ENCODE assay signal across 8 cellular contexts in genomic region chr11:121291896-121292502, GRCh38. TPM values are rescaled to one million over a fixed set of nuclear protein-coding genes. Genes with fewer than 3 reads are reported as not detected.
A peak's percentile ranks its signal among the peaks of the same experiment; 100 is the strongest.
DNase-seq lines count a peak whose midpoint lies in the region; ATAC-seq and TF ChIP-seq lines count a peak whose summit lies in the region.

No MANE protein-coding gene starts in this region.

- no peak for TF ChIP-seq CTCF in CD8-positive, alpha-beta T cell (IDR thresholded peaks at IDR 0.05)
- no peak for TF ChIP-seq CTCF in Peyer's patch (IDR thresholded peaks at IDR 0.05)

- H3K9me3 ChIP-seq in CD8-positive, alpha-beta T cell (ENCODE audit: low read length): no peaks in the 10 kb centered on the region
- no peaks in the 10 kb centered on the region for H3K9me3 ChIP-seq in Peyer's patch
- H3K9me3 ChIP-seq in endocrine pancreas (ENCODE audit: control insufficient read depth, low read length): no peaks in the 10 kb centered on the region
- H3K9me3 ChIP-seq in mucosa of stomach (ENCODE audit: control insufficient read depth, low read length): no peaks in the 10 kb centered on the region

- peak overlapping the region; percentile 77 for H3K4me3 ChIP-seq in CD8-positive, alpha-beta T cell (ENCODE audit: low read depth, low read length)
- H3K4me3 ChIP-seq in Peyer's patch (peak overlapping the region; percentile 68 to 86 (median 76)), endocrine pancreas (ENCODE audit: control insufficient read depth, insufficient read depth, low read length) (peak overlapping the region; percentile 91), mucosa of stomach (ENCODE audit: low read length) (peak overlapping the region; percentile 65)

- no peaks in the 10 kb centered on the region for H3K27me3 Mint-ChIP-seq in CD8-positive, alpha-beta T cell (ENCODE audit: low read depth)

- no peak for TF ChIP-seq POLR2A in Peyer's patch (IDR thresholded peaks at IDR 0.05)

- H3K27ac ChIP-seq in CD8-positive, alpha-beta T cell (ENCODE audit: low read depth, low read length): peak overlapping the region; percentile 97
- peak overlapping the region; percentile 87 to 91 (median 90) for H3K27ac ChIP-seq in Peyer's patch

- peaks cover 25% of the 10 kb centered on the region for H3K36me3 Mint-ChIP-seq in CD8-positive, alpha-beta T cell

- peak overlapping the region; percentile 99 for H3K27ac Mint-ChIP-seq in CD8-positive, alpha-beta T cell

- POLR2A ChIA-PET in CD8-positive, alpha-beta T cell (lab: Charles Lee): interaction anchor here (0.5 to 1.9 kb wide), 17 partner anchors 11 to 1770 kb away, joined by 3 to 15 read pairs (median 3); partner anchors contain the start of gene HSPA8

- H3K4me3 Mint-ChIP-seq in CD8-positive, alpha-beta T cell: peak overlapping the region; percentile 97

- H3K9me3 Mint-ChIP-seq in CD8-positive, alpha-beta T cell: peaks cover 3% of the 10 kb centered on the region

- H3K4me1 Mint-ChIP-seq in CD8-positive, alpha-beta T cell (ENCODE audit: low read depth): peaks cover 52% of the 10 kb centered on the region

- H3K36me3 ChIP-seq in CD8-positive, alpha-beta T cell (ENCODE audit: insufficient read depth, low read length): no peaks in the 10 kb centered on the region
- no peaks in the 10 kb centered on the region for H3K36me3 ChIP-seq in Peyer's patch
- H3K36me3 ChIP-seq in endocrine pancreas (ENCODE audit: control insufficient read depth, insufficient read depth, low read length): no peaks in the 10 kb centered on the region
- no peaks in the 10 kb centered on the region for H3K36me3 ChIP-seq in mucosa of stomach (ENCODE audit: control insufficient read depth, insufficient read depth, low read length)

- intact Hi-C loops in CD8-positive, alpha-beta T cell (cut with DNase I, micrococcal nuclease): loop anchor here (1.0 to 10.0 kb wide), 7 partner anchors 43 to 1773 kb away; partner anchors contain the start of genes HSPA8 (in 2 of the 2), SORL1 (in 1 of the 2) and SORL1-AS1 (in 1 of the 2)

- H3K4me1 ChIP-seq in CD8-positive, alpha-beta T cell (ENCODE audit: insufficient read depth, low read length): peaks cover 14% of the 10 kb centered on the region
- H3K4me1 ChIP-seq in Peyer's patch (peaks cover 0 to 11% (median 0%) of the 10 kb centered on the region in 4 donors), endocrine pancreas (ENCODE audit: control insufficient read depth, insufficient read depth, low read length) (peaks cover 14% of the 10 kb centered on the region), mucosa of stomach (ENCODE audit: control insufficient read depth, insufficient read depth, low read length) (peaks cover 5% of the 10 kb centered on the region)

- CTCF ChIA-PET in CD8-positive, alpha-beta T cell (lab: Charles Lee): interaction anchor here (1.1 to 1.7 kb wide), 3 partner anchors 41 to 300 kb away, joined by 4 read pairs; partner anchors contain the start of genes SORL1 and SORL1-AS1

- no peak for DNase-seq in CD8-positive, alpha-beta T cell
- no peak for DNase-seq in Peyer's patch
- DNase-seq in effector CD4-positive, alpha-beta T cell: no peak
- no peak for DNase-seq in stimulated activated CD4-positive, alpha-beta T cell treated with anti-CD3 and anti-CD28 coated beads, Interleukin-1b, Interleukin-23, amount 100 ng/mL, for 48 hours

- ATAC-seq in CD8-positive, alpha-beta T cell: peak; percentile 72
- ATAC-seq in GM19395 (IDR thresholded peaks at IDR 0.05; ENCODE audit: unreplicated experiment) (peak; percentile 43), HG03432 (IDR thresholded peaks at IDR 0.05; ENCODE audit: unreplicated experiment) (peak; percentile 28)

- H3K9ac ChIP-seq in endocrine pancreas (ENCODE audit: control insufficient read depth, insufficient read depth, low read length): peak overlapping the region; percentile 65
- H3K9ac ChIP-seq in mucosa of stomach (ENCODE audit: low read length): peak overlapping the region; percentile 87

- H3K27me3 ChIP-seq in CD8-positive, alpha-beta T cell (ENCODE audit: insufficient read depth, low read length): no peaks in the 10 kb centered on the region
- H3K27me3 ChIP-seq in Peyer's patch (no peaks in the 10 kb centered on the region), endocrine pancreas (ENCODE audit: control insufficient read depth, insufficient read depth, low read length) (no peaks in the 10 kb centered on the region), mucosa of stomach (ENCODE audit: control insufficient read depth, insufficient read depth, low read length) (no peaks in the 10 kb centered on the region)

RNA-seq across cellular contexts. Expression of gene SC5D, which starts 0.6 kb away (rescaled TPM):
- total RNA-seq in CD8-positive, alpha-beta T cell: 10 to 100 TPM; 69.2 to 70.1 TPM
- 10 to 100 TPM; 25.6 to 63.6 (median 37.7) TPM for total RNA-seq in Peyer's patch
